In the genomic region with DNA sequence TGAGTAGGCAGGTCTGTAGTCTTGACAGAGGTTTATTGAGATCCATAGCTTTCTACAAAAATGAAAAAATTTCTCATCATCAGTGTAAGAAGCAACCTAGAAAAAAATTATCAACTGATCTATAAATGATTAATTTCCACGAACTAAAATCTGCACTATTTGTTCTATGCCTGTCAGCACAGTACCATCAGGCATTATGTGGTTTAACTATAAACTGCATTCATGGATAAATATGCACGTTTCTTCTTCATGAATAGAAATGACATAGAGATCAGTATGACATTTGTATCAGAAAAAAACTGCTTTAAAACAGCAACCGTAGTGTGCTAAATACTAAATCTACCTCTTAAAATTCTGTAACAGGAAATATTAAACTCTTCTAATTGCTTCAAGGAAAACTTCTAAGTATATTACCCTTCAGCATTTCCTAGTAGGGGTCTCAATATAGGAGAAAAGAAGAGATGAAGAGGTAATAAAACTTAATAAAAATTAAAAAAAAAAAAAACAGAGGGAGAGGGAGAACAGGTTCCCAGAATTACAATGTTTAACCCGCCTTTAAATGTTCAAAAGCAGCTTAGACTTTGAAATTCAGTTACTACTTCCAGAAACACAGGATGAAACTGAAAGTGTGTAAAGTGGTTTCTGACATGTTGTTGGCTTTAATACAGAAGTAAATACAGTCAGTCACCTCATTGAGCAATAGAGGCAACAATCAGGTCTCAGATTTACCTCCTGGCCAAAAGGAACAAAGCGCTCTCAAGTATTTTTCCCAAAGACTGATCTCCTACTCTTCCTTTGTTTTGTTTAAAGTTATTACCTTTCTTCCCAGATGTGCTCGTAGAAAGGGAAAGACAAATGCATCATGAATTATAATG, we compare ENCODE assay signal across 8 cellular contexts.
DNase-seq lines count a peak whose midpoint lies in the region; ATAC-seq and TF ChIP-seq lines count a peak whose summit lies in the region.

No MANE protein-coding gene starts in this region.

- no peaks in the 10 kb centered on the region for H4K20me1 ChIP-seq in DND-41 (ENCODE audit: insufficient read depth, low read length)

- H3K4me3 ChIP-seq in DND-41 (ENCODE audit: low read depth in 1 of 2, low read length in 2 of 2) (no peak overlapping the region), prostate gland (no peak overlapping the region)

- TF ChIP-seq CTCF in DND-41 (IDR thresholded peaks at IDR 0.05; ENCODE audit: borderline replicate concordance, extremely low read depth, low read length, poor library complexity, severe bottlenecking) (no peak), prostate gland (IDR thresholded peaks at IDR 0.05) (no peak)

- ATAC-seq in DND-41 (ENCODE audit: insufficient read depth, low read depth) (peak; percentile 82), GM21360 (IDR thresholded peaks at IDR 0.05; ENCODE audit: unreplicated experiment) (peak; percentile 56), HG03460 (IDR thresholded peaks at IDR 0.05; ENCODE audit: unreplicated experiment) (peak; percentile 77)
- no peak for ATAC-seq in effector memory CD8-positive, alpha-beta T cell (replicated peaks)

- H3K9ac ChIP-seq in DND-41 (ENCODE audit: low read depth, low read length), result no peak overlapping the region

- WGBS in prostate gland, result 28% methylated on average over 6 of the region's 6 CpGs

- H3K36me3 Mint-ChIP-seq in effector memory CD8-positive, alpha-beta T cell (ENCODE audit: insufficient read depth), result no peaks in the 10 kb centered on the region

- H3K9me3 ChIP-seq in DND-41 (ENCODE audit: insufficient read depth, low read length, severe bottlenecking), result no peaks in the 10 kb centered on the region
- H3K9me3 ChIP-seq in prostate gland, result no peaks in the 10 kb centered on the region

- TF ChIP-seq POLR2A in prostate gland (IDR thresholded peaks at IDR 0.05), result no peak

- H3K4me3 Mint-ChIP-seq in effector memory CD8-positive, alpha-beta T cell, result peak overlapping the region; percentile 15 to 27

- peak overlapping the region in 1 of 2 donors; percentile 15 for H3K27ac Mint-ChIP-seq in effector memory CD8-positive, alpha-beta T cell

- peaks cover 2 to 5% of the 10 kb centered on the region in 2 donors for H3K9me3 Mint-ChIP-seq in effector memory CD8-positive, alpha-beta T cell

- H3K27me3 Mint-ChIP-seq in effector memory CD8-positive, alpha-beta T cell, result no peaks in the 10 kb centered on the region

- H3K4me2 ChIP-seq in DND-41 (ENCODE audit: insufficient read depth, low read length), result peak overlapping the region; percentile 25; the same call in 1 of the 2 replicates

- peaks cover 2 to 7% of the 10 kb centered on the region in 2 donors for H3K4me1 Mint-ChIP-seq in effector memory CD8-positive, alpha-beta T cell (ENCODE audit: low read depth in 2 of 2)

- DNase-seq in DND-41 (no peak), NCI-H446 (lab: John Stamatoyannopoulos, UW) (no peak), NCI-H2107 treated with DMSO at 0.1 percent for 48 hours (lab: John Stamatoyannopoulos, UW; ENCODE audit: unreplicated experiment) (no peak), COLO829 (ENCODE audit: low spot score) (no peak), prostate gland (ENCODE audit: low spot score) (no peak)
- no peak for DNase-seq in effector memory CD8-positive, alpha-beta T cell

- intact Hi-C loops in prostate gland (cut with DNase I), result no loop called here

- H3K36me3 ChIP-seq in DND-41 (ENCODE audit: insufficient read depth, low read length) (peaks cover 19% of the 10 kb centered on the region; the same call in 1 of the 2 replicates), prostate gland (no peaks in the 10 kb centered on the region)

- H3K79me2 ChIP-seq in DND-41 (ENCODE audit: insufficient read depth, low read length), result 0 out of 2 replicates have a peak, but pooled peaks cover 3% of the 10 kb centered on the region

- H3K27me3 ChIP-seq in DND-41 (ENCODE audit: insufficient read depth, low read length, poor library complexity) (no peaks in the 10 kb centered on the region), prostate gland (replicated peaks; ENCODE audit: insufficient read depth) (no peaks in the 10 kb centered on the region)

- no peak overlapping the region for H2AFZ ChIP-seq in DND-41 (ENCODE audit: low read depth, low read length)

- H3K27ac ChIP-seq in DND-41 (ENCODE audit: low read length) (no peak overlapping the region), prostate gland (no peak overlapping the region)

- H3K4me1 ChIP-seq in DND-41 (ENCODE audit: insufficient read depth, low read length) (peaks cover 20% of the 10 kb centered on the region), prostate gland (replicated peaks) (no peaks in the 10 kb centered on the region)
